ENCODE assay signal across 1 cellular context in the genomic region with DNA sequence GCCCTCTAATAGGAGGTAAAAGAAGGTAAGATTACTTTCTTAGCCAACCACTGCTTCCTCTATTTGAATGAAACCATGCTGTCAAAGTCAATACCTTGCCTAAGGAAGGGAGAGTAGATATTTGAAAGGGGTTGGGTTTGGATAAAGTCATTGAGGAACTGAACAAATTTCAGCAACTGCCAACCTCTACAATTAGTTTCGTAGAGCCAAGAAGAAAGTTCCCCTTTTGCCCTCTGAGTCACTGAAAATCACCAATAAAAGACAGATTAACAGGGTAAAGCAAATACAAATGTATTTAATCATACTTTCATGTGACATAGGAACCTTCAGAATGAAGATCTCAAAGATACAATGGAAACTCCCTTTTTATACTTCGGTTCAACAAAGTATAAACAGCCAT.
TF ChIP-seq lines count a peak whose summit lies in the region.

No MANE protein-coding gene starts in this region.

TF ChIP-seq in GM23338, 12 proteins besides CTCF, POLR2A, EP300 and RAD21:
- TF ChIP-seq ZNF114 (CRISPR knock-in tag; IDR thresholded peaks at IDR 0.05) (no peak), POLR2AphosphoS5 (IDR thresholded peaks at IDR 0.05; ENCODE audit: low read depth) (no peak), EZH2 (IDR thresholded peaks at IDR 0.05; ENCODE audit: low read depth, unreplicated experiment) (no peak), ZNF331 (CRISPR knock-in tag; IDR thresholded peaks at IDR 0.05; ENCODE audit: low read depth) (no peak), JUNB (IDR thresholded peaks at IDR 0.05; ENCODE audit: unreplicated experiment) (no peak), EZH2phosphoT487 (IDR thresholded peaks at IDR 0.05; ENCODE audit: unreplicated experiment) (no peak)
- TF ChIP-seq, protein P1, sequence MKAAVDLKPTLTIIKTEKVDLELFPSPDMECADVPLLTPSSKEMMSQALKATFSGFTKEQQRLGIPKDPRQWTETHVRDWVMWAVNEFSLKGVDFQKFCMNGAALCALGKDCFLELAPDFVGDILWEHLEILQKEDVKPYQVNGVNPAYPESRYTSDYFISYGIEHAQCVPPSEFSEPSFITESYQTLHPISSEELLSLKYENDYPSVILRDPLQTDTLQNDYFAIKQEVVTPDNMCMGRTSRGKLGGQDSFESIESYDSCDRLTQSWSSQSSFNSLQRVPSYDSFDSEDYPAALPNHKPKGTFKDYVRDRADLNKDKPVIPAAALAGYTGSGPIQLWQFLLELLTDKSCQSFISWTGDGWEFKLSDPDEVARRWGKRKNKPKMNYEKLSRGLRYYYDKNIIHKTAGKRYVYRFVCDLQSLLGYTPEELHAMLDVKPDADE (IDR thresholded peaks at IDR 0.05): no peak
- TF ChIP-seq, protein P2, sequence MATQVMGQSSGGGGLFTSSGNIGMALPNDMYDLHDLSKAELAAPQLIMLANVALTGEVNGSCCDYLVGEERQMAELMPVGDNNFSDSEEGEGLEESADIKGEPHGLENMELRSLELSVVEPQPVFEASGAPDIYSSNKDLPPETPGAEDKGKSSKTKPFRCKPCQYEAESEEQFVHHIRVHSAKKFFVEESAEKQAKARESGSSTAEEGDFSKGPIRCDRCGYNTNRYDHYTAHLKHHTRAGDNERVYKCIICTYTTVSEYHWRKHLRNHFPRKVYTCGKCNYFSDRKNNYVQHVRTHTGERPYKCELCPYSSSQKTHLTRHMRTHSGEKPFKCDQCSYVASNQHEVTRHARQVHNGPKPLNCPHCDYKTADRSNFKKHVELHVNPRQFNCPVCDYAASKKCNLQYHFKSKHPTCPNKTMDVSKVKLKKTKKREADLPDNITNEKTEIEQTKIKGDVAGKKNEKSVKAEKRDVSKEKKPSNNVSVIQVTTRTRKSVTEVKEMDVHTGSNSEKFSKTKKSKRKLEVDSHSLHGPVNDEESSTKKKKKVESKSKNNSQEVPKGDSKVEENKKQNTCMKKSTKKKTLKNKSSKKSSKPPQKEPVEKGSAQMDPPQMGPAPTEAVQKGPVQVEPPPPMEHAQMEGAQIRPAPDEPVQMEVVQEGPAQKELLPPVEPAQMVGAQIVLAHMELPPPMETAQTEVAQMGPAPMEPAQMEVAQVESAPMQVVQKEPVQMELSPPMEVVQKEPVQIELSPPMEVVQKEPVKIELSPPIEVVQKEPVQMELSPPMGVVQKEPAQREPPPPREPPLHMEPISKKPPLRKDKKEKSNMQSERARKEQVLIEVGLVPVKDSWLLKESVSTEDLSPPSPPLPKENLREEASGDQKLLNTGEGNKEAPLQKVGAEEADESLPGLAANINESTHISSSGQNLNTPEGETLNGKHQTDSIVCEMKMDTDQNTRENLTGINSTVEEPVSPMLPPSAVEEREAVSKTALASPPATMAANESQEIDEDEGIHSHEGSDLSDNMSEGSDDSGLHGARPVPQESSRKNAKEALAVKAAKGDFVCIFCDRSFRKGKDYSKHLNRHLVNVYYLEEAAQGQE (IDR thresholded peaks at IDR 0.05; ENCODE audit: unreplicated experiment): no peak
